In the genomic region with DNA sequence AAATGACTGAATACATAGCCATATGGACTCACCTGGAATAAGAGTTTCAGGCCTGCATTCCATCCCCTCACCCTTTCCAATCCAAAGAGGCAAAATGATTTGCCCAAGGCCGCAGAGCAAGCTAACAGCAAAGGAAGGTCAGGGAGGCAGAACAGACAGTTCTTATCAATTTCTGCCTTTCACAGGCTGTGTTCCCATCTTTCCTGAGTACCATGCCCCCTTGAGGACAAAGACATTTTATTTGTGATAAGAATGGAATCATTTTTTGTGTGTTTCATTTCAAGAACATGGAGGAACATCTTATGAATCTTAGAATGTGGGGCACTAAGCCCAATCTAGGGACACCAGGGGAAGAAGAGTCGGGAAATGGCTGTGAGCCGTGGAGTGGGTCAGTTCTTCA, we compare ENCODE assay signal across 1 cellular context.
TF ChIP-seq lines count a peak whose summit lies in the region.

No MANE protein-coding gene starts in this region.

TF ChIP-seq in GM12878, 131 proteins besides CTCF, POLR2A, EP300 and RAD21 (continued from another document):
- TF ChIP-seq, protein P1, sequence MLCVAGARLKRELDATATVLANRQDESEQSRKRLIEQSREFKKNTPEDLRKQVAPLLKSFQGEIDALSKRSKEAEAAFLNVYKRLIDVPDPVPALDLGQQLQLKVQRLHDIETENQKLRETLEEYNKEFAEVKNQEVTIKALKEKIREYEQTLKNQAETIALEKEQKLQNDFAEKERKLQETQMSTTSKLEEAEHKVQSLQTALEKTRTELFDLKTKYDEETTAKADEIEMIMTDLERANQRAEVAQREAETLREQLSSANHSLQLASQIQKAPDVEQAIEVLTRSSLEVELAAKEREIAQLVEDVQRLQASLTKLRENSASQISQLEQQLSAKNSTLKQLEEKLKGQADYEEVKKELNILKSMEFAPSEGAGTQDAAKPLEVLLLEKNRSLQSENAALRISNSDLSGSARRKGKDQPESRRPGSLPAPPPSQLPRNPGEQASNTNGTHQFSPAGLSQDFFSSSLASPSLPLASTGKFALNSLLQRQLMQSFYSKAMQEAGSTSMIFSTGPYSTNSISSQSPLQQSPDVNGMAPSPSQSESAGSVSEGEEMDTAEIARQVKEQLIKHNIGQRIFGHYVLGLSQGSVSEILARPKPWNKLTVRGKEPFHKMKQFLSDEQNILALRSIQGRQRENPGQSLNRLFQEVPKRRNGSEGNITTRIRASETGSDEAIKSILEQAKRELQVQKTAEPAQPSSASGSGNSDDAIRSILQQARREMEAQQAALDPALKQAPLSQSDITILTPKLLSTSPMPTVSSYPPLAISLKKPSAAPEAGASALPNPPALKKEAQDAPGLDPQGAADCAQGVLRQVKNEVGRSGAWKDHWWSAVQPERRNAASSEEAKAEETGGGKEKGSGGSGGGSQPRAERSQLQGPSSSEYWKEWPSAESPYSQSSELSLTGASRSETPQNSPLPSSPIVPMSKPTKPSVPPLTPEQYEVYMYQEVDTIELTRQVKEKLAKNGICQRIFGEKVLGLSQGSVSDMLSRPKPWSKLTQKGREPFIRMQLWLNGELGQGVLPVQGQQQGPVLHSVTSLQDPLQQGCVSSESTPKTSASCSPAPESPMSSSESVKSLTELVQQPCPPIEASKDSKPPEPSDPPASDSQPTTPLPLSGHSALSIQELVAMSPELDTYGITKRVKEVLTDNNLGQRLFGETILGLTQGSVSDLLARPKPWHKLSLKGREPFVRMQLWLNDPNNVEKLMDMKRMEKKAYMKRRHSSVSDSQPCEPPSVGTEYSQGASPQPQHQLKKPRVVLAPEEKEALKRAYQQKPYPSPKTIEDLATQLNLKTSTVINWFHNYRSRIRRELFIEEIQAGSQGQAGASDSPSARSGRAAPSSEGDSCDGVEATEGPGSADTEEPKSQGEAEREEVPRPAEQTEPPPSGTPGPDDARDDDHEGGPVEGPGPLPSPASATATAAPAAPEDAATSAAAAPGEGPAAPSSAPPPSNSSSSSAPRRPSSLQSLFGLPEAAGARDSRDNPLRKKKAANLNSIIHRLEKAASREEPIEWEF (IDR thresholded peaks at IDR 0.05; ENCODE audit: insufficient replicate concordance, low read depth, low read length) = no peak
TF ChIP-seq in GM12878: peak in this region for 1.
